Comparison of ENCODE assay signal across 2 cellular contexts in genomic region chr1:174005032-174005431, GRCh38.
TF ChIP-seq lines count a peak whose summit lies in the region.

No MANE protein-coding gene starts in this region.

TF ChIP-seq in A549, 52 proteins besides CTCF, POLR2A, EP300 and RAD21 (continued from another document):
- TF ChIP-seq RCOR1 (IDR thresholded peaks at IDR 0.05; ENCODE audit: low read depth, low read length): no peak
- TF ChIP-seq BHLHE40 (IDR thresholded peaks at IDR 0.05; ENCODE audit: low read depth, low read length): no peak
- TF ChIP-seq CHD4 (IDR thresholded peaks at IDR 0.05; ENCODE audit: borderline replicate concordance): no peak
TF ChIP-seq in A549: peak in this region for 1.

TF ChIP-seq in WTC11, 78 proteins besides CTCF, POLR2A, EP300 and RAD21 (continued from another document):
- TF ChIP-seq NR1H2 (CRISPR knock-in tag; IDR thresholded peaks at IDR 0.05) (no peak), SP1 (CRISPR knock-in tag; conservative IDR thresholded peaks at IDR 0.05) (no peak), STAT6 (CRISPR knock-in tag; conservative IDR thresholded peaks at IDR 0.05; ENCODE audit: low read depth) (no peak), PRDM15 (CRISPR knock-in tag; IDR thresholded peaks at IDR 0.05) (no peak), IRF2 (CRISPR knock-in tag; IDR thresholded peaks at IDR 0.05; ENCODE audit: borderline replicate concordance, low read depth) (no peak), ATF1 (CRISPR knock-in tag; IDR thresholded peaks at IDR 0.05) (no peak), ZSCAN18 (CRISPR knock-in tag; IDR thresholded peaks at IDR 0.05) (no peak), NFYB (CRISPR knock-in tag; conservative IDR thresholded peaks at IDR 0.05; ENCODE audit: low read depth) (no peak), EMX1 (CRISPR knock-in tag; IDR thresholded peaks at IDR 0.05) (no peak), ETV6 (CRISPR knock-in tag; IDR thresholded peaks at IDR 0.05) (no peak), IRF1 (CRISPR knock-in tag; IDR thresholded peaks at IDR 0.05) (no peak), GRHL2 (CRISPR knock-in tag; IDR thresholded peaks at IDR 0.05; ENCODE audit: insufficient replicate concordance, severe bottlenecking) (no peak)
- TF ChIP-seq, protein P1, sequence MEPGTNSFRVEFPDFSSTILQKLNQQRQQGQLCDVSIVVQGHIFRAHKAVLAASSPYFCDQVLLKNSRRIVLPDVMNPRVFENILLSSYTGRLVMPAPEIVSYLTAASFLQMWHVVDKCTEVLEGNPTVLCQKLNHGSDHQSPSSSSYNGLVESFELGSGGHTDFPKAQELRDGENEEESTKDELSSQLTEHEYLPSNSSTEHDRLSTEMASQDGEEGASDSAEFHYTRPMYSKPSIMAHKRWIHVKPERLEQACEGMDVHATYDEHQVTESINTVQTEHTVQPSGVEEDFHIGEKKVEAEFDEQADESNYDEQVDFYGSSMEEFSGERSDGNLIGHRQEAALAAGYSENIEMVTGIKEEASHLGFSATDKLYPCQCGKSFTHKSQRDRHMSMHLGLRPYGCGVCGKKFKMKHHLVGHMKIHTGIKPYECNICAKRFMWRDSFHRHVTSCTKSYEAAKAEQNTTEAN (CRISPR knock-in tag; IDR thresholded peaks at IDR 0.05): no peak
- TF ChIP-seq, protein P2, sequence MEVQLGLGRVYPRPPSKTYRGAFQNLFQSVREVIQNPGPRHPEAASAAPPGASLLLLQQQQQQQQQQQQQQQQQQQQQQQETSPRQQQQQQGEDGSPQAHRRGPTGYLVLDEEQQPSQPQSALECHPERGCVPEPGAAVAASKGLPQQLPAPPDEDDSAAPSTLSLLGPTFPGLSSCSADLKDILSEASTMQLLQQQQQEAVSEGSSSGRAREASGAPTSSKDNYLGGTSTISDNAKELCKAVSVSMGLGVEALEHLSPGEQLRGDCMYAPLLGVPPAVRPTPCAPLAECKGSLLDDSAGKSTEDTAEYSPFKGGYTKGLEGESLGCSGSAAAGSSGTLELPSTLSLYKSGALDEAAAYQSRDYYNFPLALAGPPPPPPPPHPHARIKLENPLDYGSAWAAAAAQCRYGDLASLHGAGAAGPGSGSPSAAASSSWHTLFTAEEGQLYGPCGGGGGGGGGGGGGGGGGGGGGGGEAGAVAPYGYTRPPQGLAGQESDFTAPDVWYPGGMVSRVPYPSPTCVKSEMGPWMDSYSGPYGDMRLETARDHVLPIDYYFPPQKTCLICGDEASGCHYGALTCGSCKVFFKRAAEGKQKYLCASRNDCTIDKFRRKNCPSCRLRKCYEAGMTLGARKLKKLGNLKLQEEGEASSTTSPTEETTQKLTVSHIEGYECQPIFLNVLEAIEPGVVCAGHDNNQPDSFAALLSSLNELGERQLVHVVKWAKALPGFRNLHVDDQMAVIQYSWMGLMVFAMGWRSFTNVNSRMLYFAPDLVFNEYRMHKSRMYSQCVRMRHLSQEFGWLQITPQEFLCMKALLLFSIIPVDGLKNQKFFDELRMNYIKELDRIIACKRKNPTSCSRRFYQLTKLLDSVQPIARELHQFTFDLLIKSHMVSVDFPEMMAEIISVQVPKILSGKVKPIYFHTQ (CRISPR knock-in tag; IDR thresholded peaks at IDR 0.05): no peak
- TF ChIP-seq, protein P3, sequence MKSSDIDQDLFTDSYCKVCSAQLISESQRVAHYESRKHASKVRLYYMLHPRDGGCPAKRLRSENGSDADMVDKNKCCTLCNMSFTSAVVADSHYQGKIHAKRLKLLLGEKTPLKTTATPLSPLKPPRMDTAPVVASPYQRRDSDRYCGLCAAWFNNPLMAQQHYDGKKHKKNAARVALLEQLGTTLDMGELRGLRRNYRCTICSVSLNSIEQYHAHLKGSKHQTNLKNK (CRISPR knock-in tag; IDR thresholded peaks at IDR 0.05): no peak
- TF ChIP-seq, protein P4, sequence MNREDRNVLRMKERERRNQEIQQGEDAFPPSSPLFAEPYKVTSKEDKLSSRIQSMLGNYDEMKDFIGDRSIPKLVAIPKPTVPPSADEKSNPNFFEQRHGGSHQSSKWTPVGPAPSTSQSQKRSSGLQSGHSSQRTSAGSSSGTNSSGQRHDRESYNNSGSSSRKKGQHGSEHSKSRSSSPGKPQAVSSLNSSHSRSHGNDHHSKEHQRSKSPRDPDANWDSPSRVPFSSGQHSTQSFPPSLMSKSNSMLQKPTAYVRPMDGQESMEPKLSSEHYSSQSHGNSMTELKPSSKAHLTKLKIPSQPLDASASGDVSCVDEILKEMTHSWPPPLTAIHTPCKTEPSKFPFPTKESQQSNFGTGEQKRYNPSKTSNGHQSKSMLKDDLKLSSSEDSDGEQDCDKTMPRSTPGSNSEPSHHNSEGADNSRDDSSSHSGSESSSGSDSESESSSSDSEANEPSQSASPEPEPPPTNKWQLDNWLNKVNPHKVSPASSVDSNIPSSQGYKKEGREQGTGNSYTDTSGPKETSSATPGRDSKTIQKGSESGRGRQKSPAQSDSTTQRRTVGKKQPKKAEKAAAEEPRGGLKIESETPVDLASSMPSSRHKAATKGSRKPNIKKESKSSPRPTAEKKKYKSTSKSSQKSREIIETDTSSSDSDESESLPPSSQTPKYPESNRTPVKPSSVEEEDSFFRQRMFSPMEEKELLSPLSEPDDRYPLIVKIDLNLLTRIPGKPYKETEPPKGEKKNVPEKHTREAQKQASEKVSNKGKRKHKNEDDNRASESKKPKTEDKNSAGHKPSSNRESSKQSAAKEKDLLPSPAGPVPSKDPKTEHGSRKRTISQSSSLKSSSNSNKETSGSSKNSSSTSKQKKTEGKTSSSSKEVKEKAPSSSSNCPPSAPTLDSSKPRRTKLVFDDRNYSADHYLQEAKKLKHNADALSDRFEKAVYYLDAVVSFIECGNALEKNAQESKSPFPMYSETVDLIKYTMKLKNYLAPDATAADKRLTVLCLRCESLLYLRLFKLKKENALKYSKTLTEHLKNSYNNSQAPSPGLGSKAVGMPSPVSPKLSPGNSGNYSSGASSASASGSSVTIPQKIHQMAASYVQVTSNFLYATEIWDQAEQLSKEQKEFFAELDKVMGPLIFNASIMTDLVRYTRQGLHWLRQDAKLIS (CRISPR knock-in tag; IDR thresholded peaks at IDR 0.05; ENCODE audit: borderline replicate concordance): no peak
